ENCODE assay signal across 10 cellular contexts in the genomic region with DNA sequence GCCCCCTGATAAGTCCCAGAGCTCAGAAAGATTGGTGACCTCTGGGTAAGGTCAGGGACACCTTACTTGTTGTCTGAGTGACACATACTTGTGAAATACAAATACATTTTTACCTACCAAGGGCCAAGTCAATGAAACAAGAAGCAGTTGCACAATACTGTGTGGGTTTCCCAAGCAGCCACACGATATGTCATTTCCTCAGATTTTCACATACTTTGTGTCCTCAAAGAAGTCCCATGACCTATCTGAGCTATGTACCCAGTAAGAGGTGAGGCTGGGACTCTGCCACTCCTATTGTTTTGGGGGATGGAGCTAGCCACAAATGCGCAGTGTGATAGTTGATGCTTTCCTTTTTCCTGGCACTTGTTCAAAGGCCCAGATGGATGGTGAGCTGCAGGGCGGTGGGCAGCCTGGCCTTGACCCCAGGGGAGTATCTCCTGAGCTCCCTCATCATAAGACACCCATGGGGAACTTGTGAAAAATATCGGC. TPM values are rescaled to one million over a fixed set of nuclear protein-coding genes. Genes with fewer than 3 reads are reported as not detected.
DNase-seq lines count a peak whose midpoint lies in the region; ATAC-seq lines count a peak whose summit lies in the region.
"Had no signal": no experiment of that assay in that cellular context is flagged by ENCODE, and none has a peak within 500 bp of the region (broad histone marks: within the 10 kb centered on the region; RNA-seq: fewer than 3 reads in every experiment).

No MANE protein-coding gene starts in this region.

- no peak overlapping the region for H3K4me3 ChIP-seq in ACC112 (ENCODE audit: low read depth, low read length)

- DNase-seq in HuH-7 (ENCODE audit: low spot score), result peak; percentile 38
- DNase-seq in SW480 (ENCODE audit: low spot score), result peak; percentile 44
- DNase-seq in islet precursor cell, result peak; percentile 41
- no peak for DNase-seq in activated gamma-delta T cell treated with Interleukin-2 at 50 U/mL for 16 hours
- DNase-seq in effector CD8-positive, alpha-beta T cell (lab: John Stamatoyannopoulos, UW), result no peak
- no peak for DNase-seq in HT-29 (ENCODE audit: low spot score)
- DNase-seq: NCI-H1930; stimulated activated CD4-positive, alpha-beta T cell treated with anti-CD3 and anti-CD28 coated beads, Interleukin-12 subunit alpha, Interleukin-12 subunit beta, amount 100 ng/mL, for 4 hours had no signal

- H3K36me3 ChIP-seq in ACC112 (ENCODE audit: insufficient read depth, low read length), result no peaks in the 10 kb centered on the region

- ATAC-seq in HG03354 (IDR thresholded peaks at IDR 0.05; ENCODE audit: poor library complexity, severe bottlenecking, unreplicated experiment), result no peak

- no peaks in the 10 kb centered on the region for H3K79me2 ChIP-seq in ACC112 (ENCODE audit: control insufficient read depth, insufficient read depth, low read length, unreplicated experiment)

- H2AFZ ChIP-seq in ACC112 (ENCODE audit: low read length, unreplicated experiment), result no peak overlapping the region

- H3K27me3 ChIP-seq in ACC112 (ENCODE audit: insufficient read depth, low read length), result no peaks in the 10 kb centered on the region

- peaks cover 19% of the 10 kb centered on the region for H3K4me1 ChIP-seq in ACC112 (ENCODE audit: control insufficient read depth, insufficient read depth, low read length, unreplicated experiment)

- H3K27ac ChIP-seq in ACC112 (ENCODE audit: low read depth, low read length), result peak overlapping the region; percentile 80

RNA-seq across cellular contexts. Expression of gene SLC25A51, which starts 4.8 kb away (rescaled TPM):
- total RNA-seq in HT-29 (2014; rRNA removed; shearing (Covaris generic)), result 8.5 and 9.9 TPM in 2 replicates

Comparison
In these comparisons a context has a peak if more than half of its experiments do, and no peak if none do; other contexts are left out.
1. DNase-seq: peak in HuH-7 (single experiment), SW480 (single experiment) and islet precursor cell (single experiment); none in activated gamma-delta T cell treated with Interleukin-2 at 50 U/mL for 16 hours (single experiment), effector CD8-positive, alpha-beta T cell (single experiment) and HT-29 (single experiment).